ENCODE assay signal across 8 cellular contexts in the genomic region with DNA sequence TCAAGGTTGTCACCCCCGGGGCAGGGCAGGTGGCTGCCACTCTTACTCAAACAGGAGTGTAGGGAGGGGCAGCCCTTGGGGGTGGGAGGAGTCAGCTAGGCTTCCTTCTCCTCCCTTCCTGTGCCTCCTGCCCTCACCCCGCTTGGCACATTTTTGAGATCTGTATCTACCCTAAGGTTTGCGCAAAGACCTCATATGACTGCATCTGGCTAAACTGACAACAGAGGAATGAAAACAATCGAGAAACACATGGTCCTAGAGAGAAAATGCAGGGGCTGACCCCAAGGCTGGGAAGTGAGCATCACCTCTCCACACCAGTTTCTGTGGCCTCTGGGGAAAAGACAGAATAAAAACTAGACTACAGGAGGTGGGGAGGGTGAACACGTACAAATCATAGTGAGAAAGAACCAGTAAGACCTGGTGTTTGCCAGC. TPM values are rescaled to one million over a fixed set of nuclear protein-coding genes. Genes with fewer than 3 reads are reported as not detected.
DNase-seq lines count a peak whose midpoint lies in the region; ATAC-seq and TF ChIP-seq lines count a peak whose summit lies in the region.

No MANE protein-coding gene starts in this region.

- peak; percentile 10 for DNase-seq in NCI-H2029 treated with DMSO at 0.1 percent for 48 hours (lab: John Stamatoyannopoulos, UW)
- DNase-seq in activated T-cell treated with anti-CD3 and anti-CD28 coated beads, Interleukin-2, amount 50 U/mL, for 1 hour = peak; percentile 64
- DNase-seq in sigmoid colon = no peak
- no peak for DNase-seq in omental fat pad (ENCODE audit: low spot score)
- no peak for DNase-seq in SHP77 (lab: John Stamatoyannopoulos, UW)
- DNase-seq in H7 = no peak

- no peaks in the 10 kb centered on the region for H3K9me3 ChIP-seq in sigmoid colon

- ATAC-seq in GM21529 (IDR thresholded peaks at IDR 0.05; ENCODE audit: unreplicated experiment) = peak; percentile 72
- ATAC-seq in omental fat pad (ENCODE audit: low FRiP score) = no peak
- ATAC-seq in HG03025 (IDR thresholded peaks at IDR 0.05; ENCODE audit: low FRiP score, unreplicated experiment) = no peak

- H3K4me3 ChIP-seq in sigmoid colon (no peak overlapping the region), H7 (ENCODE audit: insufficient read depth, low read depth, low read length) (no peak overlapping the region)

- TF ChIP-seq CTCF in sigmoid colon (IDR thresholded peaks at IDR 0.05) = no peak
- TF ChIP-seq CTCF in omental fat pad (IDR thresholded peaks at IDR 0.05) = no peak

- intact Hi-C loops in sigmoid colon (cut with DNase I) = no loop called here

- peaks cover 0 to 24% (median 13%) of the 10 kb centered on the region in 4 donors for H3K4me1 ChIP-seq in sigmoid colon

- TF ChIP-seq EP300 in sigmoid colon (IDR thresholded peaks at IDR 0.05) = no peak

- WGBS in sigmoid colon, 2 donors = 15 to 24% methylated on average over 5 of the region's 5 CpGs

- peak overlapping the region in 3 of 4 donors; percentile 3 to 61 (median 18) for H3K27ac ChIP-seq in sigmoid colon

- H3K36me3 ChIP-seq in sigmoid colon (peaks cover 19 to 65% (median 28%) of the 10 kb centered on the region in 4 donors), H7 (replicated peaks; ENCODE audit: control insufficient read depth, insufficient read depth, low read length) (peaks cover 11% of the 10 kb centered on the region)

- no peak for TF ChIP-seq POLR2A in sigmoid colon (IDR thresholded peaks at IDR 0.05)

- H3K27me3 ChIP-seq in sigmoid colon = no peaks in the 10 kb centered on the region
- no peaks in the 10 kb centered on the region for H3K27me3 ChIP-seq in H7 (ENCODE audit: control insufficient read depth, insufficient read depth, low read length)

RNA-seq across cellular contexts. Expression of a gene that starts 28.1 kb away (rescaled TPM):
- total RNA-seq in sigmoid colon (10 to 100 TPM; 12.5 to 53.7 (median 19.0) TPM), omental fat pad (10 to 100 TPM in 1 of 4 donors, 1 to 10 TPM in 3; 2.0 to 29.7 (median 6.6) TPM)
- 1 to 10 TPM in 1 of 3 donors, under 1 TPM in 1, not detected in 1; under 0.01 to 4.4 TPM for polyA plus RNA-seq in sigmoid colon
- 6.1 and 12.4 TPM in 2 replicates for total RNA-seq in H7 (2014; rRNA removed; shearing (Covaris generic))

Comparison
In these comparisons a context has a peak if more than half of its experiments do, and no peak if none do; other contexts are left out.
1. DNase-seq: peak in NCI-H2029 treated with DMSO at 0.1 percent for 48 hours (single experiment) and activated T-cell treated with anti-CD3 and anti-CD28 coated beads, Interleukin-2, amount 50 U/mL, for 1 hour (single experiment); none in sigmoid colon (single experiment), omental fat pad (single experiment), SHP77 (0 of 2) and H7 (single experiment).